In the genomic region with DNA sequence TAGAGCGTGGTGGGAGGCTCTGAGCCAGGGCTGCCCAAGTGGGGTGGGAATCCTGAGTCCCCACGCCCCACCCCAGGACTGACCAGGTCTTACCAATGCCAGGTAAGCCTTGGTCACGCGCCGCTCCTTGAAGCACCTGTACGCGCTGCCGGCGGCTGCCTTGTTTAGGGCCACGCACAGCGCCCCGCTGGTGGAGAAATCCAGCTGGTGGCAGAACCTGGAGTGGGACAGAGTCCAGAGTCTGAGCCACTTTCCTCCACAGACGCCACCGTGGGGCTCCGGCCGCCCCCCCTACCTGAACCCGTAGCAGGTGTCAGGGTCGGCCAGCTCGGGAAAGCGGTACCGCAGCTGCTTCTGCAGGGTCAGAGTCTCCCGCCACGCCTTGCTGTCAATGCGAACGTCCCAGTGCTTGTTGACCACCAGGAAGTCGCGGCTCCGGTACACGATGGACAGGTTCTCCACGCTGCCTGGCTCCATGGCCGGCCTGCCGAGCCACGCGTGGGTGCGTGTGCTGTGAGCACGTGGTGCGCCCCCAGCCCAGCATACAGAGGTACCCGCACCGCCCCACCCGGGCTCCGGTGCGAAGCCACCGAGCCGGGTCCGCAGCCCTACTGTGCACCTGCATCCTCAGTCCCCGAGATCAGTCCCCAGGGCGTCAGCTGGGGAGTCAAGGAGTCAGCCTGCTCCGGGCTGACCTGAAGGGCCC, we compare ENCODE assay signal across 8 cellular contexts. TPM values are rescaled to one million over a fixed set of nuclear protein-coding genes. Genes with fewer than 3 reads are reported as not detected.
DNase-seq lines count a peak whose midpoint lies in the region; ATAC-seq and TF ChIP-seq lines count a peak whose summit lies in the region.

No MANE protein-coding gene starts in this region.

- TF ChIP-seq CTCF in Peyer's patch (IDR thresholded peaks at IDR 0.05) (no peak), fibroblast of lung (conservative IDR thresholded peaks at IDR 0.05 in 1 of 2, IDR thresholded peaks at IDR 0.05 in 1 of 2; ENCODE audit: low read depth in 1 of 2, low read length in 2 of 2) (no peak)

- ATAC-seq in GM19455 (IDR thresholded peaks at IDR 0.05; ENCODE audit: unreplicated experiment) (peak; percentile 3), GM21447 (IDR thresholded peaks at IDR 0.05; ENCODE audit: unreplicated experiment) (no peak)

- H3K36me3 ChIP-seq in Peyer's patch (peaks cover 0 to 9% (median 0%) of the 10 kb centered on the region in 3 donors), fibroblast of lung (ENCODE audit: control insufficient read depth, insufficient read depth, low read length) (peaks cover 12% of the 10 kb centered on the region)

- H4K20me1 ChIP-seq in fibroblast of lung (ENCODE audit: control insufficient read depth, extremely low read depth, insufficient read depth, low read length), result no peaks in the 10 kb centered on the region

- DNase-seq in Peyer's patch, result peak in 2 of 3 donors; percentile 56 to 59
- DNase-seq in fibroblast of lung (ENCODE audit: low read depth in 2 of 2), result no peak
- DNase-seq in skeletal muscle cell (ENCODE audit: low read depth), result no peak
- DNase-seq in NCI-H774 (lab: John Stamatoyannopoulos, UW), result no peak
- DNase-seq in NCI-H82 treated with DMSO at 0.1 percent for 48 hours (lab: John Stamatoyannopoulos, UW; ENCODE audit: unreplicated experiment), result no peak
- no peak for DNase-seq in SHP77 (lab: John Stamatoyannopoulos, UW)

- H3K4me2 ChIP-seq in fibroblast of lung (ENCODE audit: extremely low read depth, insufficient read depth, low read length), result peak overlapping the region; percentile 87

- peak overlapping the region; percentile 74 for H3K9ac ChIP-seq in fibroblast of lung (ENCODE audit: insufficient read depth, low read length)

- TF ChIP-seq POLR2A in Peyer's patch (IDR thresholded peaks at IDR 0.05), result no peak

- no peak overlapping the region for H2AFZ ChIP-seq in fibroblast of lung (ENCODE audit: low read length)

- no peaks in the 10 kb centered on the region for H3K9me3 ChIP-seq in Peyer's patch
- no peaks in the 10 kb centered on the region for H3K9me3 ChIP-seq in fibroblast of lung (ENCODE audit: control insufficient read depth, insufficient read depth, low read depth, low read length)

- H3K27ac ChIP-seq in Peyer's patch (peak overlapping the region in 3 of 4 donors; percentile 76 to 86 (median 81)), fibroblast of lung (ENCODE audit: insufficient read depth, low read length) (no peak overlapping the region)

- H3K79me2 ChIP-seq in fibroblast of lung (ENCODE audit: control insufficient read depth, insufficient read depth, low read length), result peaks cover 21% of the 10 kb centered on the region

- no peaks in the 10 kb centered on the region for H3K27me3 ChIP-seq in Peyer's patch
- H3K27me3 ChIP-seq in fibroblast of lung (ENCODE audit: control insufficient read depth, insufficient read depth, low read length), result no peaks in the 10 kb centered on the region

- H3K4me3 ChIP-seq in Peyer's patch (peak overlapping the region; percentile 95 to 100 (median 99)), fibroblast of lung (replicated peaks in 1 of 4; ENCODE audit: control extremely low read depth in 1 of 4, insufficient read depth in 1 of 4, low read depth in 3 of 4, low read length in 4 of 4) (peak overlapping the region; percentile 75 to 94 (median 87)), skeletal muscle cell (ENCODE audit: low read depth, low read length) (peak overlapping the region; percentile 98)

- H3K4me1 ChIP-seq in Peyer's patch, result peaks cover 0 to 20% (median 16%) of the 10 kb centered on the region in 4 donors
- peaks cover 7% of the 10 kb centered on the region for H3K4me1 ChIP-seq in fibroblast of lung (ENCODE audit: control insufficient read depth, extremely low read depth, insufficient read depth, low read length)

RNA-seq across cellular contexts. Expression of a gene that starts 0.8 kb away (rescaled TPM):
- total RNA-seq in Peyer's patch, result 10 to 100 TPM; 31.0 to 42.1 (median 37.4) TPM
- 15.9 and 16.2 TPM in 2 replicates for total RNA-seq in fibroblast of lung
- 8.2 and 10.3 TPM in 2 replicates for polyA plus RNA-seq in fibroblast of lung
- 12.6 and 21.8 TPM in 2 replicates for polyA plus RNA-seq in fibroblast of lung (2012)
- polyA minus RNA-seq in fibroblast of lung (ENCODE audit: low replicate concordance), result 6.6 and 10.6 TPM in 2 replicates

RNA-seq across cellular contexts. Expression of a gene that starts 1.0 kb away (rescaled TPM):
- total RNA-seq in Peyer's patch, result 10 to 100 TPM; 12.1 to 91.6 (median 19.0) TPM
- 1.3 and 4.3 TPM in 2 replicates for total RNA-seq in fibroblast of lung
- 1.1 and 5.7 TPM in 2 replicates for polyA plus RNA-seq in fibroblast of lung
- 3.5 and 16.0 TPM in 2 replicates for polyA plus RNA-seq in fibroblast of lung (2012)
- 3.5 and 7.7 TPM in 2 replicates for polyA minus RNA-seq in fibroblast of lung (ENCODE audit: low replicate concordance)

RNA-seq across cellular contexts. Expression of a gene that starts 13.1 kb away (rescaled TPM):
- total RNA-seq in Peyer's patch, result 1 to 10 TPM in 1 of 4 donors, not detected in 3; 1.9 TPM
- total RNA-seq in fibroblast of lung, result not detected in 2 replicates
- not detected in 2 replicates for polyA plus RNA-seq in fibroblast of lung
- polyA plus RNA-seq in fibroblast of lung (2012), result not detected in 2 replicates
- polyA minus RNA-seq in fibroblast of lung (ENCODE audit: low replicate concordance), result not detected in 2 replicates

RNA-seq across cellular contexts. Expression of a gene that starts 26.9 kb away (rescaled TPM):
- total RNA-seq in Peyer's patch (1 to 10 TPM in 3 of 4 donors, not detected in 1; 2.6 to 7.7 (median 5.4) TPM), fibroblast of lung (not detected in 2 replicates)
- not detected in 2 replicates for polyA plus RNA-seq in fibroblast of lung
- not detected in 2 replicates for polyA plus RNA-seq in fibroblast of lung (2012)
- polyA minus RNA-seq in fibroblast of lung (ENCODE audit: low replicate concordance), result not detected in 2 replicates

RNA-seq across cellular contexts. Expression of a gene that starts 46.6 kb away (rescaled TPM):
- total RNA-seq in Peyer's patch, result 100 to 1,000 TPM in 2 of 4 donors, 10 to 100 TPM in 2; 73.4 to 164 (median 117) TPM
- 31.0 and 38.0 TPM in 2 replicates for total RNA-seq in fibroblast of lung
- polyA plus RNA-seq in fibroblast of lung, result 9.3 and 14.2 TPM in 2 replicates
- 12.6 and 16.0 TPM in 2 replicates for polyA plus RNA-seq in fibroblast of lung (2012)
- 13.3 and 17.5 TPM in 2 replicates for polyA minus RNA-seq in fibroblast of lung (ENCODE audit: low replicate concordance)

Comparison
In these comparisons a context has a peak if more than half of its experiments do, and no peak if none do; other contexts are left out.
1. DNase-seq: peak in Peyer's patch (2 of 3); none in fibroblast of lung (0 of 2), skeletal muscle cell (single experiment), NCI-H774 (single experiment), NCI-H82 treated with DMSO at 0.1 percent for 48 hours (single experiment) and SHP77 (0 of 2).
2. Peak in every context shown above with its lines, with median percentiles within 50 percentile points of each other: H3K4me3 ChIP-seq.